ENCODE assay signal across 13 cellular contexts in genomic region chr15:67828379-67828968, GRCh38. TPM values are rescaled to one million over a fixed set of nuclear protein-coding genes. Genes with fewer than 3 reads are reported as not detected.
A peak's percentile ranks its signal among the peaks of the same experiment; 100 is the strongest.
DNase-seq lines count a peak whose midpoint lies in the region; ATAC-seq and TF ChIP-seq lines count a peak whose summit lies in the region.
"Had no signal": no experiment of that assay in that cellular context is flagged by ENCODE, and none has a peak within 500 bp of the region (broad histone marks: within the 10 kb centered on the region; RNA-seq: fewer than 3 reads in every experiment).

No MANE protein-coding gene starts in this region.

- H3K36me3 ChIP-seq in ES-I3 (ENCODE audit: insufficient read depth, low read length) (no peaks in the 10 kb centered on the region), neural cell (ENCODE audit: insufficient read depth, low read length) (no peaks in the 10 kb centered on the region)
- H3K36me3 ChIP-seq in effector memory CD4-positive, alpha-beta T cell (ENCODE audit: control insufficient read depth, insufficient read depth, low read length): no peaks in the 10 kb centered on the region
- H3K36me3 ChIP-seq: neutrophil had no signal

- H3K79me2 ChIP-seq in neural cell (replicated peaks; ENCODE audit: insufficient read depth, low read length): no peaks in the 10 kb centered on the region

- no peak for ATAC-seq in CD4-positive, alpha-beta T cell (ENCODE audit: poor library complexity)
- ATAC-seq in GM19452 (IDR thresholded peaks at IDR 0.05; ENCODE audit: unreplicated experiment): no peak
- ATAC-seq in left colon: no peak
- ATAC-seq in GM21423 (IDR thresholded peaks at IDR 0.05; ENCODE audit: unreplicated experiment): no peak

- peak overlapping the region; percentile 19; the same call in 1 of the 2 replicates for H3K9ac ChIP-seq in ES-I3 (ENCODE audit: low read depth, low read length)
- H3K9ac ChIP-seq in neural cell (ENCODE audit: low read length): no peak overlapping the region

- H3K9me3 Mint-ChIP-seq in CD4-positive, alpha-beta T cell: no peaks in the 10 kb centered on the region

- peak overlapping the region; percentile 3 for H3K4me3 ChIP-seq in effector memory CD4-positive, alpha-beta T cell (ENCODE audit: insufficient read depth, low read depth, low read length, poor library complexity, severe bottlenecking)
- no peak overlapping the region for H3K4me3 ChIP-seq in neural cell (ENCODE audit: low read length)

- no peak overlapping the region for H3K4me2 ChIP-seq in neural cell (ENCODE audit: low read length)

- POLR2A ChIA-PET in CD4-positive, alpha-beta T cell (lab: Charles Lee): interaction anchor here (1.5 to 1.8 kb wide), 2 partner anchors 12 to 44 kb away, joined by 3 to 4 read pairs; no protein-coding TSS in a partner anchor

- H3K4me1 Mint-ChIP-seq in CD4-positive, alpha-beta T cell (ENCODE audit: low read depth): peaks cover 55% of the 10 kb centered on the region

- H3K27ac Mint-ChIP-seq in CD4-positive, alpha-beta T cell: no peak overlapping the region

- H2AFZ ChIP-seq in neural cell (ENCODE audit: low read depth, low read length): no peak overlapping the region

- H3K27me3 Mint-ChIP-seq in CD4-positive, alpha-beta T cell: peaks cover 84% of the 10 kb centered on the region

- no peak for TF ChIP-seq EP300 in neural cell (conservative IDR thresholded peaks at IDR 0.05; ENCODE audit: poor library complexity, severe bottlenecking)

- TF ChIP-seq CTCF in CD4-positive, alpha-beta T cell (IDR thresholded peaks at IDR 0.05): no peak
- no peak for TF ChIP-seq CTCF in neural cell (IDR thresholded peaks at IDR 0.05; ENCODE audit: poor library complexity, severe bottlenecking)

- DNase-seq in CD4-positive, alpha-beta T cell: no peak
- no peak for DNase-seq in effector memory CD4-positive, alpha-beta T cell
- no peak for DNase-seq in left colon
- DNase-seq: islet precursor cell, KBM-7, NCI-H2081 had no signal

- peaks cover 86% of the 10 kb centered on the region for H3K27me3 ChIP-seq in CD4-positive, alpha-beta T cell (ENCODE audit: control insufficient read depth, insufficient read depth, low read length)
- peaks cover 90% of the 10 kb centered on the region for H3K27me3 ChIP-seq in effector memory CD4-positive, alpha-beta T cell (replicated peaks; ENCODE audit: control insufficient read depth, insufficient read depth, low read length, poor library complexity, severe bottlenecking)
- H3K27me3 ChIP-seq in neural cell (ENCODE audit: insufficient read depth, low read depth, low read length): peaks cover 100% of the 10 kb centered on the region

- H3K4me3 Mint-ChIP-seq in CD4-positive, alpha-beta T cell: peak overlapping the region; percentile 72

- H3K9me3 ChIP-seq in CD4-positive, alpha-beta T cell (ENCODE audit: control insufficient read depth, low read length): no peaks in the 10 kb centered on the region
- H3K9me3 ChIP-seq in ES-I3 (ENCODE audit: control insufficient read depth, insufficient read depth, low read length) (no peaks in the 10 kb centered on the region), neural cell (ENCODE audit: low read length) (peaks cover 5% of the 10 kb centered on the region)
- no peaks in the 10 kb centered on the region for H3K9me3 ChIP-seq in effector memory CD4-positive, alpha-beta T cell (ENCODE audit: control insufficient read depth, low read length)
- H3K9me3 ChIP-seq: neutrophil had no signal

- no peaks in the 10 kb centered on the region for H3K9me2 ChIP-seq in neural cell (ENCODE audit: insufficient read depth, low read length)

- no peak for TF ChIP-seq RAD21 in neural cell (conservative IDR thresholded peaks at IDR 0.05)

- H3F3A ChIP-seq in neural cell (ENCODE audit: insufficient read depth, low read length, poor library complexity, severe bottlenecking): no peaks in the 10 kb centered on the region

- peaks cover 10% of the 10 kb centered on the region for H3K4me1 ChIP-seq in ES-I3 (ENCODE audit: insufficient read depth, low read length)
- peaks cover 67% of the 10 kb centered on the region for H3K4me1 ChIP-seq in effector memory CD4-positive, alpha-beta T cell (ENCODE audit: control insufficient read depth, insufficient read depth, low read length, poor library complexity, severe bottlenecking)

- H3K36me3 Mint-ChIP-seq in CD4-positive, alpha-beta T cell (ENCODE audit: low read depth): no peaks in the 10 kb centered on the region

- H4K20me1 ChIP-seq in neural cell (ENCODE audit: insufficient read depth): peaks cover 4% of the 10 kb centered on the region

- no peak overlapping the region for H3K27ac ChIP-seq in CD4-positive, alpha-beta T cell (ENCODE audit: low read depth, low read length)
- H3K27ac ChIP-seq in effector memory CD4-positive, alpha-beta T cell (ENCODE audit: insufficient read depth, low read length, poor library complexity, severe bottlenecking): no peak overlapping the region
- H3K27ac ChIP-seq in neural cell (ENCODE audit: low read length): no peak overlapping the region
- H3K27ac ChIP-seq: neutrophil had no signal

- CTCF ChIA-PET in CD4-positive, alpha-beta T cell (lab: Charles Lee): no interaction called here

- intact Hi-C loops in CD4-positive, alpha-beta T cell (cut with DNase I, micrococcal nuclease): no loop called here
- intact Hi-C loops in left colon (cut with DNase I, micrococcal nuclease): no loop called here

TF ChIP-seq in neural cell, 6 proteins besides CTCF, POLR2A, EP300 and RAD21:
- TF ChIP-seq MXI1 (conservative IDR thresholded peaks at IDR 0.05; ENCODE audit: poor library complexity, severe bottlenecking) (no peak), POLR2AphosphoS5 (IDR thresholded peaks at IDR 0.05) (peak; percentile 59)

RNA-seq across cellular contexts. Expression of gene SKOR1, which starts 3.2 kb away (rescaled TPM):
- total RNA-seq in CD4-positive, alpha-beta T cell: 1 to 10 TPM; 1.8 to 2.2 TPM
- polyA plus RNA-seq in neural cell: 0.81 and 0.94 TPM in 2 replicates
- 1.5 and 2.1 TPM in 2 replicates for polyA minus RNA-seq in neural cell
- under 1 TPM; 0.47 to 0.49 TPM for total RNA-seq in left colon

RNA-seq across cellular contexts. Expression of gene RNU6-1, which starts 11.4 kb away (rescaled TPM):
- not detected for total RNA-seq in CD4-positive, alpha-beta T cell
- not detected in 2 replicates for polyA plus RNA-seq in neural cell
- polyA minus RNA-seq in neural cell: not detected in 2 replicates
- total RNA-seq in left colon: not detected
- total RNA-seq: fibroblast of lung; T-helper 1 cell treated with Interleukin-12 subunit alpha and Interleukin-12 subunit beta and Interleukin-4 antibody, amounts not matched to agents 30 ng/mL and 1 ng/mL, for 36 hours had no signal
- polyA plus RNA-seq: fibroblast of lung had no signal
